Comparison of ENCODE assay signal across 1 cellular context in the genomic region with DNA sequence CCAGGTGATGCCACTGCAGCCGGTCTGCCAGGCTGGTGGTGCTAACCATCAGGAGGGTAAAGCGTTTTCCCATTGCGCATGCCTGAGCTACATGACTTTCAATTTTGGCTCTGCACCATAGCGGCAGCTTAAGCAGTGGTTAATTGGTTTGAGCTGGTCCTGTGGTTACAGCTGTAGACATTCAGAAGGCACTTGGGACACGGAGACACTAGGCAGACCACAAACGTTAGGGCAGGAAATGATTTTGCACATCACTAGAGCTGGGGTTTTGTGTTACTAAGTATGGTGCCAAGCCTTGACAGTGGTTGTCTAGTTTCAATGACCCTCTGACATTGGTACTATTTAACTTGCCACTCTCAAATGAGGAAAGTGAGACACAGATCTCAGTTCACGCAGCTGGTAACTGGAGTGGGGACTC.
A peak's percentile ranks its signal among the peaks of the same experiment; 100 is the strongest.
TF ChIP-seq lines count a peak whose summit lies in the region.

No MANE protein-coding gene starts in this region.

TF ChIP-seq in GM12878, 131 proteins besides CTCF, POLR2A, EP300 and RAD21 (continued from another document):
- TF ChIP-seq, protein P1, sequence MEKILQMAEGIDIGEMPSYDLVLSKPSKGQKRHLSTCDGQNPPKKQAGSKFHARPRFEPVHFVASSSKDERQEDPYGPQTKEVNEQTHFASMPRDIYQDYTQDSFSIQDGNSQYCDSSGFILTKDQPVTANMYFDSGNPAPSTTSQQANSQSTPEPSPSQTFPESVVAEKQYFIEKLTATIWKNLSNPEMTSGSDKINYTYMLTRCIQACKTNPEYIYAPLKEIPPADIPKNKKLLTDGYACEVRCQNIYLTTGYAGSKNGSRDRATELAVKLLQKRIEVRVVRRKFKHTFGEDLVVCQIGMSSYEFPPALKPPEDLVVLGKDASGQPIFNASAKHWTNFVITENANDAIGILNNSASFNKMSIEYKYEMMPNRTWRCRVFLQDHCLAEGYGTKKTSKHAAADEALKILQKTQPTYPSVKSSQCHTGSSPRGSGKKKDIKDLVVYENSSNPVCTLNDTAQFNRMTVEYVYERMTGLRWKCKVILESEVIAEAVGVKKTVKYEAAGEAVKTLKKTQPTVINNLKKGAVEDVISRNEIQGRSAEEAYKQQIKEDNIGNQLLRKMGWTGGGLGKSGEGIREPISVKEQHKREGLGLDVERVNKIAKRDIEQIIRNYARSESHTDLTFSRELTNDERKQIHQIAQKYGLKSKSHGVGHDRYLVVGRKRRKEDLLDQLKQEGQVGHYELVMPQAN (conservative IDR thresholded peaks at IDR 0.05): no peak
- TF ChIP-seq ZNF274 (IDR thresholded peaks at IDR 0.05; ENCODE audit: insufficient read depth, insufficient read length) (no peak), IKZF1 (conservative IDR thresholded peaks at IDR 0.05) (0 out of 2 replicates have a peak, but pooled peaks have one; percentile 20), NR2C1 (IDR thresholded peaks at IDR 0.05) (no peak), TCF7 (IDR thresholded peaks at IDR 0.05; ENCODE audit: borderline replicate concordance) (no peak), CREM (IDR thresholded peaks at IDR 0.05; ENCODE audit: low read depth) (no peak), ZNF207 (IDR thresholded peaks at IDR 0.05; ENCODE audit: borderline replicate concordance) (no peak), SP1 (IDR thresholded peaks at IDR 0.05; ENCODE audit: low read depth, low read length) (no peak), RELA (IDR thresholded peaks at IDR 0.05; ENCODE audit: borderline replicate concordance, partially characterized antibody) (no peak), ZNF24 (IDR thresholded peaks at IDR 0.05) (no peak), ZBED1 (IDR thresholded peaks at IDR 0.05; ENCODE audit: borderline replicate concordance) (no peak), ZZZ3 (IDR thresholded peaks at IDR 0.05; ENCODE audit: control insufficient read depth, insufficient read length, low read depth) (no peak), PAX5 (IDR thresholded peaks at IDR 0.05; ENCODE audit: borderline replicate concordance, low read depth, low read length) (peak; percentile 73; the same call in 1 of the 2 replicates), PAX8 (IDR thresholded peaks at IDR 0.05) (no peak), ZSCAN29 (IDR thresholded peaks at IDR 0.05) (no peak), MXI1 (IDR thresholded peaks at IDR 0.05; ENCODE audit: low read depth, low read length) (no peak), DPF2 (IDR thresholded peaks at IDR 0.05) (0 out of 2 replicates have a peak, but pooled peaks have one; percentile 33), WRNIP1 (IDR thresholded peaks at IDR 0.05; ENCODE audit: borderline replicate concordance, low read depth, low read length) (no peak), PML (IDR thresholded peaks at IDR 0.05; ENCODE audit: low read length) (no peak), NBN (IDR thresholded peaks at IDR 0.05) (no peak), TAF1 (IDR thresholded peaks at IDR 0.05; ENCODE audit: borderline replicate concordance, low read depth, low read length) (no peak)
- TF ChIP-seq, protein P2, sequence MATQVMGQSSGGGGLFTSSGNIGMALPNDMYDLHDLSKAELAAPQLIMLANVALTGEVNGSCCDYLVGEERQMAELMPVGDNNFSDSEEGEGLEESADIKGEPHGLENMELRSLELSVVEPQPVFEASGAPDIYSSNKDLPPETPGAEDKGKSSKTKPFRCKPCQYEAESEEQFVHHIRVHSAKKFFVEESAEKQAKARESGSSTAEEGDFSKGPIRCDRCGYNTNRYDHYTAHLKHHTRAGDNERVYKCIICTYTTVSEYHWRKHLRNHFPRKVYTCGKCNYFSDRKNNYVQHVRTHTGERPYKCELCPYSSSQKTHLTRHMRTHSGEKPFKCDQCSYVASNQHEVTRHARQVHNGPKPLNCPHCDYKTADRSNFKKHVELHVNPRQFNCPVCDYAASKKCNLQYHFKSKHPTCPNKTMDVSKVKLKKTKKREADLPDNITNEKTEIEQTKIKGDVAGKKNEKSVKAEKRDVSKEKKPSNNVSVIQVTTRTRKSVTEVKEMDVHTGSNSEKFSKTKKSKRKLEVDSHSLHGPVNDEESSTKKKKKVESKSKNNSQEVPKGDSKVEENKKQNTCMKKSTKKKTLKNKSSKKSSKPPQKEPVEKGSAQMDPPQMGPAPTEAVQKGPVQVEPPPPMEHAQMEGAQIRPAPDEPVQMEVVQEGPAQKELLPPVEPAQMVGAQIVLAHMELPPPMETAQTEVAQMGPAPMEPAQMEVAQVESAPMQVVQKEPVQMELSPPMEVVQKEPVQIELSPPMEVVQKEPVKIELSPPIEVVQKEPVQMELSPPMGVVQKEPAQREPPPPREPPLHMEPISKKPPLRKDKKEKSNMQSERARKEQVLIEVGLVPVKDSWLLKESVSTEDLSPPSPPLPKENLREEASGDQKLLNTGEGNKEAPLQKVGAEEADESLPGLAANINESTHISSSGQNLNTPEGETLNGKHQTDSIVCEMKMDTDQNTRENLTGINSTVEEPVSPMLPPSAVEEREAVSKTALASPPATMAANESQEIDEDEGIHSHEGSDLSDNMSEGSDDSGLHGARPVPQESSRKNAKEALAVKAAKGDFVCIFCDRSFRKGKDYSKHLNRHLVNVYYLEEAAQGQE (IDR thresholded peaks at IDR 0.05; ENCODE audit: low read depth, low read length): no peak
- TF ChIP-seq, protein P3, sequence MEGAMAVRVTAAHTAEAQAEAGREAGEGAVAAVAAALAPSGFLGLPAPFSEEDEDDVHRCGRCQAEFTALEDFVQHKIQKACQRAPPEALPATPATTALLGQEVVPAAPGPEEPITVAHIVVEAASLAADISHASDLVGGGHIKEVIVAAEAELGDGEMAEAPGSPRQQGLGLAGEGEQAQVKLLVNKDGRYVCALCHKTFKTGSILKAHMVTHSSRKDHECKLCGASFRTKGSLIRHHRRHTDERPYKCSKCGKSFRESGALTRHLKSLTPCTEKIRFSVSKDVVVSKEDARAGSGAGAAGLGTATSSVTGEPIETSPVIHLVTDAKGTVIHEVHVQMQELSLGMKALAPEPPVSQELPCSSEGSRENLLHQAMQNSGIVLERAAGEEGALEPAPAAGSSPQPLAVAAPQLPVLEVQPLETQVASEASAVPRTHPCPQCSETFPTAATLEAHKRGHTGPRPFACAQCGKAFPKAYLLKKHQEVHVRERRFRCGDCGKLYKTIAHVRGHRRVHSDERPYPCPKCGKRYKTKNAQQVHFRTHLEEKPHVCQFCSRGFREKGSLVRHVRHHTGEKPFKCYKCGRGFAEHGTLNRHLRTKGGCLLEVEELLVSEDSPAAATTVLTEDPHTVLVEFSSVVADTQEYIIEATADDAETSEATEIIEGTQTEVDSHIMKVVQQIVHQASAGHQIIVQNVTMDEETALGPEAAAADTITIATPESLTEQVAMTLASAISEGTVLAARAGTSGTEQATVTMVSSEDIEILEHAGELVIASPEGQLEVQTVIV (IDR thresholded peaks at IDR 0.05; ENCODE audit: borderline replicate concordance, partially characterized antibody): no peak
- TF ChIP-seq, protein P4, sequence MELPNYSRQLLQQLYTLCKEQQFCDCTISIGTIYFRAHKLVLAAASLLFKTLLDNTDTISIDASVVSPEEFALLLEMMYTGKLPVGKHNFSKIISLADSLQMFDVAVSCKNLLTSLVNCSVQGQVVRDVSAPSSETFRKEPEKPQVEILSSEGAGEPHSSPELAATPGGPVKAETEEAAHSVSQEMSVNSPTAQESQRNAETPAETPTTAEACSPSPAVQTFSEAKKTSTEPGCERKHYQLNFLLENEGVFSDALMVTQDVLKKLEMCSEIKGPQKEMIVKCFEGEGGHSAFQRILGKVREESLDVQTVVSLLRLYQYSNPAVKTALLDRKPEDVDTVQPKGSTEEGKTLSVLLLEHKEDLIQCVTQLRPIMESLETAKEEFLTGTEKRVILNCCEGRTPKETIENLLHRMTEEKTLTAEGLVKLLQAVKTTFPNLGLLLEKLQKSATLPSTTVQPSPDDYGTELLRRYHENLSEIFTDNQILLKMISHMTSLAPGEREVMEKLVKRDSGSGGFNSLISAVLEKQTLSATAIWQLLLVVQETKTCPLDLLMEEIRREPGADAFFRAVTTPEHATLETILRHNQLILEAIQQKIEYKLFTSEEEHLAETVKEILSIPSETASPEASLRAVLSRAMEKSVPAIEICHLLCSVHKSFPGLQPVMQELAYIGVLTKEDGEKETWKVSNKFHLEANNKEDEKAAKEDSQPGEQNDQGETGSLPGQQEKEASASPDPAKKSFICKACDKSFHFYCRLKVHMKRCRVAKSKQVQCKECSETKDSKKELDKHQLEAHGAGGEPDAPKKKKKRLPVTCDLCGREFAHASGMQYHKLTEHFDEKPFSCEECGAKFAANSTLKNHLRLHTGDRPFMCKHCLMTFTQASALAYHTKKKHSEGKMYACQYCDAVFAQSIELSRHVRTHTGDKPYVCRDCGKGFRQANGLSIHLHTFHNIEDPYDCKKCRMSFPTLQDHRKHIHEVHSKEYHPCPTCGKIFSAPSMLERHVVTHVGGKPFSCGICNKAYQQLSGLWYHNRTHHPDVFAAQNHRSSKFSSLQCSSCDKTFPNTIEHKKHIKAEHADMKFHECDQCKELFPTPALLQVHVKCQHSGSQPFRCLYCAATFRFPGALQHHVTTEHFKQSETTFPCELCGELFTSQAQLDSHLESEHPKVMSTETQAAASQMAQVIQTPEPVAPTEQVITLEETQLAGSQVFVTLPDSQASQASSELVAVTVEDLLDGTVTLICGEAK (IDR thresholded peaks at IDR 0.05; ENCODE audit: borderline replicate concordance): no peak
- TF ChIP-seq, protein P5, sequence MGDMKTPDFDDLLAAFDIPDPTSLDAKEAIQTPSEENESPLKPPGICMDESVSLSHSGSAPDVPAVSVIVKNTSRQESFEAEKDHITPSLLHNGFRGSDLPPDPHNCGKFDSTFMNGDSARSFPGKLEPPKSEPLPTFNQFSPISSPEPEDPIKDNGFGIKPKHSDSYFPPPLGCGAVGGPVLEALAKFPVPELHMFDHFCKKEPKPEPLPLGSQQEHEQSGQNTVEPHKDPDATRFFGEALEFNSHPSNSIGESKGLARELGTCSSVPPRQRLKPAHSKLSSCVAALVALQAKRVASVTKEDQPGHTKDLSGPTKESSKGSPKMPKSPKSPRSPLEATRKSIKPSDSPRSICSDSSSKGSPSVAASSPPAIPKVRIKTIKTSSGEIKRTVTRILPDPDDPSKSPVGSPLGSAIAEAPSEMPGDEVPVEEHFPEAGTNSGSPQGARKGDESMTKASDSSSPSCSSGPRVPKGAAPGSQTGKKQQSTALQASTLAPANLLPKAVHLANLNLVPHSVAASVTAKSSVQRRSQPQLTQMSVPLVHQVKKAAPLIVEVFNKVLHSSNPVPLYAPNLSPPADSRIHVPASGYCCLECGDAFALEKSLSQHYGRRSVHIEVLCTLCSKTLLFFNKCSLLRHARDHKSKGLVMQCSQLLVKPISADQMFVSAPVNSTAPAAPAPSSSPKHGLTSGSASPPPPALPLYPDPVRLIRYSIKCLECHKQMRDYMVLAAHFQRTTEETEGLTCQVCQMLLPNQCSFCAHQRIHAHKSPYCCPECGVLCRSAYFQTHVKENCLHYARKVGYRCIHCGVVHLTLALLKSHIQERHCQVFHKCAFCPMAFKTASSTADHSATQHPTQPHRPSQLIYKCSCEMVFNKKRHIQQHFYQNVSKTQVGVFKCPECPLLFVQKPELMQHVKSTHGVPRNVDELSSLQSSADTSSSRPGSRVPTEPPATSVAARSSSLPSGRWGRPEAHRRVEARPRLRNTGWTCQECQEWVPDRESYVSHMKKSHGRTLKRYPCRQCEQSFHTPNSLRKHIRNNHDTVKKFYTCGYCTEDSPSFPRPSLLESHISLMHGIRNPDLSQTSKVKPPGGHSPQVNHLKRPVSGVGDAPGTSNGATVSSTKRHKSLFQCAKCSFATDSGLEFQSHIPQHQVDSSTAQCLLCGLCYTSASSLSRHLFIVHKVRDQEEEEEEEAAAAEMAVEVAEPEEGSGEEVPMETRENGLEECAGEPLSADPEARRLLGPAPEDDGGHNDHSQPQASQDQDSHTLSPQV (IDR thresholded peaks at IDR 0.05): no peak
- TF ChIP-seq, protein P6, sequence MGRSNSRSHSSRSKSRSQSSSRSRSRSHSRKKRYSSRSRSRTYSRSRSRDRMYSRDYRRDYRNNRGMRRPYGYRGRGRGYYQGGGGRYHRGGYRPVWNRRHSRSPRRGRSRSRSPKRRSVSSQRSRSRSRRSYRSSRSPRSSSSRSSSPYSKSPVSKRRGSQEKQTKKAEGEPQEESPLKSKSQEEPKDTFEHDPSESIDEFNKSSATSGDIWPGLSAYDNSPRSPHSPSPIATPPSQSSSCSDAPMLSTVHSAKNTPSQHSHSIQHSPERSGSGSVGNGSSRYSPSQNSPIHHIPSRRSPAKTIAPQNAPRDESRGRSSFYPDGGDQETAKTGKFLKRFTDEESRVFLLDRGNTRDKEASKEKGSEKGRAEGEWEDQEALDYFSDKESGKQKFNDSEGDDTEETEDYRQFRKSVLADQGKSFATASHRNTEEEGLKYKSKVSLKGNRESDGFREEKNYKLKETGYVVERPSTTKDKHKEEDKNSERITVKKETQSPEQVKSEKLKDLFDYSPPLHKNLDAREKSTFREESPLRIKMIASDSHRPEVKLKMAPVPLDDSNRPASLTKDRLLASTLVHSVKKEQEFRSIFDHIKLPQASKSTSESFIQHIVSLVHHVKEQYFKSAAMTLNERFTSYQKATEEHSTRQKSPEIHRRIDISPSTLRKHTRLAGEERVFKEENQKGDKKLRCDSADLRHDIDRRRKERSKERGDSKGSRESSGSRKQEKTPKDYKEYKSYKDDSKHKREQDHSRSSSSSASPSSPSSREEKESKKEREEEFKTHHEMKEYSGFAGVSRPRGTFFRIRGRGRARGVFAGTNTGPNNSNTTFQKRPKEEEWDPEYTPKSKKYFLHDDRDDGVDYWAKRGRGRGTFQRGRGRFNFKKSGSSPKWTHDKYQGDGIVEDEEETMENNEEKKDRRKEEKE (IDR thresholded peaks at IDR 0.05): no peak
TF ChIP-seq in GM12878: peak in this region for 25.
